ENCODE assay signal across 9 cellular contexts in genomic region chr6:166456360-166457156, GRCh38.
DNase-seq lines count a peak whose midpoint lies in the region; ATAC-seq, FAIRE-seq and TF ChIP-seq lines count a peak whose summit lies in the region.
"Had no signal": no experiment of that assay in that cellular context is flagged by ENCODE, and none has a peak within 500 bp of the region (broad histone marks: within the 10 kb centered on the region; RNA-seq: fewer than 3 reads in every experiment).

No MANE protein-coding gene starts in this region.

- no peak for DNase-seq in GM13976 (ENCODE audit: low spot score)
- peak; percentile 73 for DNase-seq in Karpas-422
- peak; percentile 39 for DNase-seq in bronchial epithelial cell (ENCODE audit: low read depth)
- no peak for DNase-seq in osteocyte (ENCODE audit: extremely low spot score, unreplicated experiment)
- DNase-seq in MV-4-11 (lab: John Stamatoyannopoulos, UW) = no peak
- no peak for DNase-seq in NCI-H187 treated with DMSO at 0.1 percent for 48 hours (lab: John Stamatoyannopoulos, UW)
- no peak for DNase-seq in stimulated activated CD4-positive, alpha-beta T cell treated with anti-CD3 and anti-CD28 coated beads, Interleukin-4, amount 100 ng/mL, for 24 hours
- DNase-seq: activated CD4-positive, alpha-beta T cell treated with anti-CD3 and anti-CD28 coated beads for 36 hours had no signal

- no peaks in the 10 kb centered on the region for H3K79me2 ChIP-seq in Karpas-422 (ENCODE audit: low read length)

- ATAC-seq in HG02610 (IDR thresholded peaks at IDR 0.05; ENCODE audit: unreplicated experiment) = no peak
- ATAC-seq: activated CD4-positive, alpha-beta T cell treated with anti-CD3 and anti-CD28 coated beads for 36 hours had no signal

- peaks cover 38% of the 10 kb centered on the region for H3K36me3 Mint-ChIP-seq in osteocyte (ENCODE audit: unreplicated experiment)

- H3K27ac ChIP-seq in Karpas-422 (ENCODE audit: low read length) = no peak overlapping the region

- no peaks in the 10 kb centered on the region for H4K20me1 ChIP-seq in Karpas-422 (ENCODE audit: insufficient read depth, low read depth, low read length)

- H3K4me3 Mint-ChIP-seq in osteocyte (ENCODE audit: unreplicated experiment) = no peak overlapping the region
- H3K4me3 Mint-ChIP-seq: activated CD4-positive, alpha-beta T cell treated with anti-CD3 and anti-CD28 coated beads for 36 hours had no signal

- no peaks in the 10 kb centered on the region for H3K27me3 ChIP-seq in Karpas-422 (ENCODE audit: low read length)
- no peaks in the 10 kb centered on the region for H3K27me3 ChIP-seq in bronchial epithelial cell (ENCODE audit: control insufficient read depth, insufficient read depth, low read length)

- H3K4me3 ChIP-seq in Karpas-422 (ENCODE audit: low read length) = no peak overlapping the region
- H3K4me3 ChIP-seq in bronchial epithelial cell (ENCODE audit: low read depth, low read length) = no peak overlapping the region

- in situ Hi-C loops in GM13976 (cut with MboI; ENCODE audit: low sequenced_read_pairs, unreplicated experiment) = no loop called here

- no peaks in the 10 kb centered on the region for H3K9me3 ChIP-seq in Karpas-422 (ENCODE audit: low read length)

- H3K36me3 ChIP-seq in Karpas-422 (ENCODE audit: insufficient read depth, low read length) (peaks cover 15% of the 10 kb centered on the region; the same call in 1 of the 2 replicates), bronchial epithelial cell (ENCODE audit: control insufficient read depth, insufficient read depth, low read length) (peaks cover 1% of the 10 kb centered on the region)

- TF ChIP-seq CTCF in GM13976 (IDR thresholded peaks at IDR 0.05; ENCODE audit: borderline replicate concordance, control extremely low read depth, extremely low read depth, insufficient read depth, missing control alignments) (peak; percentile 9), bronchial epithelial cell (IDR thresholded peaks at IDR 0.05; ENCODE audit: insufficient read depth, low read length, severe bottlenecking) (peak; percentile 30), osteocyte (IDR thresholded peaks at IDR 0.05) (peak; percentile 43)

- no peaks in the 10 kb centered on the region for H3K9me2 ChIP-seq in Karpas-422 (replicated peaks; ENCODE audit: insufficient read depth, low read length)

- no peak for FAIRE-seq in bronchial epithelial cell (lab: Jason Lieb, UNC)

- H3K4me1 Mint-ChIP-seq in osteocyte (ENCODE audit: unreplicated experiment) = peaks cover 9% of the 10 kb centered on the region
- H3K4me1 Mint-ChIP-seq: activated CD4-positive, alpha-beta T cell treated with anti-CD3 and anti-CD28 coated beads for 36 hours had no signal

- peaks cover 4% of the 10 kb centered on the region for H3K9me3 Mint-ChIP-seq in osteocyte (ENCODE audit: unreplicated experiment)

- H3K27me3 Mint-ChIP-seq in osteocyte (ENCODE audit: unreplicated experiment) = no peaks in the 10 kb centered on the region
- H3K27me3 Mint-ChIP-seq: activated CD4-positive, alpha-beta T cell treated with anti-CD3 and anti-CD28 coated beads for 36 hours had no signal

- no peak overlapping the region for H2AFZ ChIP-seq in Karpas-422 (ENCODE audit: low read length)

- no peak overlapping the region for H3K4me2 ChIP-seq in Karpas-422 (ENCODE audit: low read depth, low read length, poor library complexity, severe bottlenecking)

- H3K27ac Mint-ChIP-seq in osteocyte (ENCODE audit: unreplicated experiment) = no peak overlapping the region
- H3K27ac Mint-ChIP-seq: activated CD4-positive, alpha-beta T cell treated with anti-CD3 and anti-CD28 coated beads for 36 hours had no signal

- H3K9ac ChIP-seq in Karpas-422 (ENCODE audit: low read length) = no peak overlapping the region

- peaks cover 16% of the 10 kb centered on the region for H3K4me1 ChIP-seq in Karpas-422 (ENCODE audit: low read length)

Comparison
In these comparisons a context has a peak if more than half of its experiments do, and no peak if none do; other contexts are left out.
1. DNase-seq: peak in Karpas-422 (single experiment) and bronchial epithelial cell (single experiment); none in GM13976 (single experiment), osteocyte (single experiment), MV-4-11 (single experiment), NCI-H187 treated with DMSO at 0.1 percent for 48 hours (single experiment) and stimulated activated CD4-positive, alpha-beta T cell treated with anti-CD3 and anti-CD28 coated beads, Interleukin-4, amount 100 ng/mL, for 24 hours (single experiment).
2. Peak in every context shown above with its lines, with median percentiles within 50 percentile points of each other: CTCF ChIP-seq.